Comparison of ENCODE assay signal across 1 cellular context in genomic region chr6:166747644-166748595, GRCh38.
TF ChIP-seq lines count a peak whose summit lies in the region.

No MANE protein-coding gene starts in this region.

TF ChIP-seq in SK-N-SH, 30 proteins besides CTCF, POLR2A, EP300 and RAD21 (continued from another document):
- TF ChIP-seq ZBTB33 (IDR thresholded peaks at IDR 0.05; ENCODE audit: borderline replicate concordance, low read depth): no peak
- no peak for TF ChIP-seq IRF3 (IDR thresholded peaks at IDR 0.05; ENCODE audit: low read depth, low read length)
- TF ChIP-seq GABPA (IDR thresholded peaks at IDR 0.05; ENCODE audit: low read depth): no peak
- no peak for TF ChIP-seq NRF1 (IDR thresholded peaks at IDR 0.05; ENCODE audit: low read depth, low read length)
- no peak for TF ChIP-seq FOXJ3 (CRISPR knock-in tag; IDR thresholded peaks at IDR 0.05)
- no peak for TF ChIP-seq YY1 (IDR thresholded peaks at IDR 0.05; ENCODE audit: low read depth)
